ENCODE assay signal across 1 cellular context in genomic region chr15:84534561-84535235, GRCh38.
TF ChIP-seq lines count a peak whose summit lies in the region.
"Not testable (repeated sequence)": the region's sequence is repeated elsewhere in the genome, so short reads cannot be mapped to it uniquely, and the experiment has no call there.

No MANE protein-coding gene starts in this region.

TF ChIP-seq in K562, 482 proteins besides CTCF, POLR2A, EP300 and RAD21 (continued from another document):
- TF ChIP-seq AFF1 (IDR thresholded peaks at IDR 0.05; ENCODE audit: low read depth in 1 of 2, partially characterized antibody in 2 of 2) (peak in 1 of 2 experiments; percentile 53), MEIS2 (IDR thresholded peaks at IDR 0.05; ENCODE audit: partially characterized antibody) (peak; percentile 52), ATF7 (IDR thresholded peaks at IDR 0.05) (peak; percentile 81), NFE2 (IDR thresholded peaks at IDR 0.05; ENCODE audit: low read depth) (peak; percentile 57), CHAMP1 (IDR thresholded peaks at IDR 0.05) (0 out of 2 replicates have a peak, but pooled peaks have one; percentile 55), FOSL1 (tag; conservative IDR thresholded peaks at IDR 0.05) (peak; percentile 30; the same call in 1 of the 2 replicates), NR2C2 (tag; IDR thresholded peaks at IDR 0.05) (peak; percentile 18; the same call in 1 of the 2 replicates), ZNF639 (CRISPR knock-in tag; conservative IDR thresholded peaks at IDR 0.05 in 1 of 2, IDR thresholded peaks at IDR 0.05 in 1 of 2) (0 out of 4 replicates have a peak, but pooled peaks of 1 of the 2 experiments have one; percentile 43), PBX2 (tag; conservative IDR thresholded peaks at IDR 0.05; ENCODE audit: low read depth) (0 out of 2 replicates have a peak, but pooled peaks have one; percentile 14), ZNF316 (IDR thresholded peaks at IDR 0.05) (peak; percentile 78), ARNT (IDR thresholded peaks at IDR 0.05) (0 out of 4 replicates have a peak, but pooled peaks of 1 of the 2 experiments have one; percentile 25), BACH1 (tag; IDR thresholded peaks at IDR 0.05) (peak; percentile 32; the same call in 1 of the 2 replicates), MYBL2 (IDR thresholded peaks at IDR 0.05; ENCODE audit: low read depth) (peak; percentile 77), TOE1 (IDR thresholded peaks at IDR 0.05; ENCODE audit: borderline replicate concordance) (0 out of 2 replicates have a peak, but pooled peaks have one; percentile 21), HDAC1 (IDR thresholded peaks at IDR 0.05) (peak in 1 of 2 experiments; percentile 43; a peak in 1 of 4 replicates), CBFA2T3 (IDR thresholded peaks at IDR 0.05) (peak; percentile 40; the same call in 1 of the 2 replicates), TAL1 (IDR thresholded peaks at IDR 0.05) (peak; percentile 23; the same call in 1 of the 2 replicates), PKNOX1 (IDR thresholded peaks at IDR 0.05) (peak; percentile 49; the same call in 1 of the 2 replicates), TEAD4 (IDR thresholded peaks at IDR 0.05; ENCODE audit: low read length) (peak; percentile 21; the same call in 1 of the 2 replicates), GATA2 (CRISPR knock-in tag; IDR thresholded peaks at IDR 0.05) (0 out of 2 replicates have a peak, but pooled peaks have one; percentile 18)
- not testable (repeated sequence) for TF ChIP-seq NR2C2 (CRISPR knock-in tag; IDR thresholded peaks at IDR 0.05); PBX2 (CRISPR knock-in tag; IDR thresholded peaks at IDR 0.05; ENCODE audit: low read depth); MYBL2 (CRISPR knock-in tag; IDR thresholded peaks at IDR 0.05; ENCODE audit: borderline replicate concordance); TOE1 (CRISPR knock-in tag; IDR thresholded peaks at IDR 0.05; ENCODE audit: borderline replicate concordance, low read depth); TEAD4 (CRISPR knock-in tag; IDR thresholded peaks at IDR 0.05; ENCODE audit: borderline replicate concordance)
